Comparison of ENCODE assay signal across 8 cellular contexts in the genomic region with DNA sequence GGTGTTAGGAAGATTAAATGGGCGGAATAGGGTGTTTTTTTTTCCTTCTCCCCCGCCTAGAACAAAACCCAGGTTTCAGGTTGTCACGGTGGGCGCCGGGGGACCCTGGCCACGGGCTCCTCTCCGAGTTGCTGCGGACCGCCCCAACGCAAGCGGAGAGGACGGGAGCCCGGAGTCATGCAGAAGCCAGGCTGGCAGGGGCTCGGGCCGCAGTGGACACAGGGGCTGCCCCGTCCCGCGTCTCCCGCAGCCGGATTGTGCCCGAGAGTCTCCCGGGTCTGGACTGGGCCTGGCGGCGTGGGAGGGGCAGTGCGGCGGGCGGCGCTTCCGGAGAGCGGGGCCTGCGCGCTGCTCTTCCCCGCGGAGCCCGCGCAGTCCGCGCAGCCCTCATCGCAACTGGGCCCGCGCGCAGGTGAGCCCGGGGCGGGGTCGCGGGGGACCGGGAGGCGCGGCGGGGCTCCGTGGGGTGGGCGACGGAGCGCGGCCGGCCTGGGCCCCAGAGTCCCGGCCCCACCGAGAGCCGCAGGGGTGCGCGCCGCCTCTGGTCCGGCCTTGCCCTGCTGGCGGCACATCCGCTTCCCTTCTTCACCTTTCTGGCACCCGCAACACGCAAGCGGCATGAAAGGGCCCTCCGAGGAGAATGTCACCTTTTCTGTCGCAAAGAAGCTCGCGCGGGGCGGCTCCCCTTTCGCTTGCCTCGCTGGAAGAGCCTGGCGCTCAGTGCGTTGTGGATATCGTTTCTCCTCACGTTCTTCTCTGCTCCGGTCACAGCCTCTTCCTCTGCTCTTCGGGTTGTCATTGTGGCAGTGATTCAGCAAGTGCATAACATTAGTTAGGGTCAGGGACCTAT. TPM values are rescaled to one million over a fixed set of nuclear protein-coding genes. Genes with fewer than 3 reads are reported as not detected.
DNase-seq lines count a peak whose midpoint lies in the region; ATAC-seq and TF ChIP-seq lines count a peak whose summit lies in the region.

A gene with protein sequence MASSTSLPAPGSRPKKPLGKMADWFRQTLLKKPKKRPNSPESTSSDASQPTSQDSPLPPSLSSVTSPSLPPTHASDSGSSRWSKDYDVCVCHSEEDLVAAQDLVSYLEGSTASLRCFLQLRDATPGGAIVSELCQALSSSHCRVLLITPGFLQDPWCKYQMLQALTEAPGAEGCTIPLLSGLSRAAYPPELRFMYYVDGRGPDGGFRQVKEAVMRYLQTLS (plus strand): TSS at position 352 of the 850 bp plus-strand sequence. CDS start 7,802 bp downstream, outside the sequence.

- under 1% methylated on average over 82 of the region's 82 CpGs for WGBS in thymus

- peak; percentile 49 for DNase-seq in COR-L47 (lab: John Stamatoyannopoulos, UW)
- DNase-seq in SHP77 (lab: John Stamatoyannopoulos, UW), result peak; percentile 52 to 54
- DNase-seq in activated gamma-delta T cell (lab: John Stamatoyannopoulos, UW), result peak; percentile 50
- peak; percentile 44 for DNase-seq in fibroblast of pulmonary artery (ENCODE audit: low read depth)
- DNase-seq in natural killer cell, result peak; percentile 53

- intact Hi-C loops in natural killer cell (cut with micrococcal nuclease), result loop anchor here (2.0 kb wide), 1 partner anchor 14 kb away; a partner anchor contains a TSS

- H3K4me1 Mint-ChIP-seq in natural killer cell, result peaks cover 24 to 39% of the 10 kb centered on the region in 2 donors

- H3K27me3 Mint-ChIP-seq in natural killer cell (ENCODE audit: low read depth in 2 of 2), result no peaks in the 10 kb centered on the region

- H3K9me3 ChIP-seq in HUES48 (ENCODE audit: control insufficient read depth, insufficient read depth, low read length) (no peaks in the 10 kb centered on the region), thymus (ENCODE audit: control insufficient read depth) (no peaks in the 10 kb centered on the region)

- H3K4me1 ChIP-seq in HUES48 (ENCODE audit: control insufficient read depth, insufficient read depth, low read length), result peaks cover 11% of the 10 kb centered on the region; the same call in 1 of the 2 replicates
- peaks cover 2% of the 10 kb centered on the region for H3K4me1 ChIP-seq in thymus (ENCODE audit: control insufficient read depth, insufficient read depth, low read length)

- H3K27ac ChIP-seq in HUES48 (ENCODE audit: low read depth, low read length) (peak within 1 kb of the TSS; percentile 57), thymus (ENCODE audit: low read depth) (peak within 1 kb of the TSS; percentile 92)

- no peaks in the 10 kb centered on the region for H3K9me3 Mint-ChIP-seq in natural killer cell

- ATAC-seq in GM21360 (IDR thresholded peaks at IDR 0.05; ENCODE audit: unreplicated experiment), result peak; percentile 61
- ATAC-seq in natural killer cell, result peak; percentile 80 to 82 (median 81)

- H3K27ac Mint-ChIP-seq in natural killer cell, result peak within 1 kb of the TSS; percentile 95 to 96

- peak within 1 kb of the TSS; percentile 83 for H3K4me3 ChIP-seq in HUES48 (ENCODE audit: low read depth, low read length)
- H3K4me3 ChIP-seq in fibroblast of pulmonary artery (replicated peaks; ENCODE audit: low read depth, low read length), result peak within 1 kb of the TSS; percentile 73
- H3K4me3 ChIP-seq in thymus (ENCODE audit: low read length), result peak within 1 kb of the TSS; percentile 88

- no peak for TF ChIP-seq CTCF in fibroblast of pulmonary artery (IDR thresholded peaks at IDR 0.05; ENCODE audit: low read length, missing control alignments)
- no peak for TF ChIP-seq CTCF in natural killer cell (IDR thresholded peaks at IDR 0.05)

- H3K36me3 ChIP-seq in HUES48 (ENCODE audit: control insufficient read depth, insufficient read depth, low read length), result peaks cover 4% of the 10 kb centered on the region
- H3K36me3 ChIP-seq in thymus (ENCODE audit: control insufficient read depth, insufficient read depth), result peaks cover 3% of the 10 kb centered on the region

- peak within 1 kb of the TSS; percentile 53 for H3K9ac ChIP-seq in HUES48 (ENCODE audit: low read depth, low read length)

- peaks cover 16% of the 10 kb centered on the region; the same call in 1 of the 2 replicates for H3K27me3 ChIP-seq in HUES48 (ENCODE audit: control insufficient read depth, insufficient read depth, low read length)
- no peaks in the 10 kb centered on the region for H3K27me3 ChIP-seq in thymus (ENCODE audit: control insufficient read depth, insufficient read depth)

- no peaks in the 10 kb centered on the region for H3K36me3 Mint-ChIP-seq in natural killer cell

- H3K4me3 Mint-ChIP-seq in natural killer cell, result peak within 1 kb of the TSS; percentile 99

RNA-seq across cellular contexts. Expression of the gene that starts here (rescaled TPM):
- total RNA-seq in natural killer cell, result 10 to 100 TPM; 14.5 to 24.0 (median 19.5) TPM
- polyA plus RNA-seq in thymus, result 4.8 TPM

Comparison
In these comparisons a context has a peak if more than half of its experiments do, and no peak if none do; other contexts are left out.
1. Peak in every context shown above with its lines: DNase-seq, ATAC-seq, H3K4me3 ChIP-seq and H3K27ac ChIP-seq.